Comparison of ENCODE assay signal across 8 cellular contexts in the genomic region with DNA sequence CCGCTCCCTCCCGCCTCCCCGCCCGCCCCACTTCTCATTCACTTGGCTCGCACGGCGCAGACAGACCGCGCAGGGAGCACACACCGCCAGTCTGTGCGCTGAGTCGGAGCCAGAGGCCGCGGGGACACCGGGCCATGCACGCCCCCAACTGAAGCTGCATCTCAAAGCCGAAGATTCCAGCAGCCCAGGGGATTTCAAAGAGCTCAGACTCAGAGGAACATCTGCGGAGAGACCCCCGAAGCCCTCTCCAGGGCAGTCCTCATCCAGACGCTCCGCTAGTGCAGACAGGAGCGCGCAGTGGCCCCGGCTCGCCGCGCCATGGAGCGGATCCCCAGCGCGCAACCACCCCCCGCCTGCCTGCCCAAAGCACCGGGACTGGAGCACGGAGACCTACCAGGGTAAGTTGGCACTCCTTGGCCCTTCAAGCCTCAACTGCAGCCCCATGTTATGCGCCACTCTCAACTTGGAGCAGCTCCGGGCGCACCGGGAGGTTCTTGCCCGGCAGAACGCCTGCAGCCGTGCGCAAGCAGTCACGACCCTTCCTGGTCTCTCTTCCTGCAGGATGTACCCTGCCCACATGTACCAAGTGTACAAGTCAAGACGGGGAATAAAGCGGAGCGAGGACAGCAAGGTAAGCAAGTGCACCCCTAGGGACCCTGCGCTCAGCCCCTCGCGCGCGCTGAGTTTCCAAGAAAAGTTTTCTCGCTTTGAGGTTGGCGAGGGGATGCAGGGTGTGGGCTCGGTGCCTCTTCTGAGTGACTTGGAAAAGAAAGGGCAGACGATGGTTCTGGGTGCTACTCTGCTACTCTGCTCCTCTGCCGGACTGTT. TPM values are rescaled to one million over a fixed set of nuclear protein-coding genes. Genes with fewer than 3 reads are reported as not detected.
DNase-seq lines count a peak whose midpoint lies in the region; ATAC-seq, FAIRE-seq and TF ChIP-seq lines count a peak whose summit lies in the region.

A gene (plus strand): TSS at position 37 of the 828 bp plus-strand sequence. CDS start 282 bp downstream, at position 319.

- H2BK15ac ChIP-seq in H1 (ENCODE audit: low read length): peak within 1 kb of the TSS; percentile 2; the same call in 1 of the 2 replicates

- no peak for FAIRE-seq in H1 (lab: Jason Lieb, UNC)

- H3K9me3 ChIP-seq in H1 (ENCODE audit: insufficient read depth in 2 of 2, low read depth in 1 of 2, low read length in 1 of 2): no peaks in the 10 kb centered on the region
- no peaks in the 10 kb centered on the region for H3K9me3 ChIP-seq in mesodermal cell (ENCODE audit: control insufficient read depth, low read length)
- H3K9me3 ChIP-seq in transverse colon: no peaks in the 10 kb centered on the region

- CTCF ChIA-PET in H1 (lab: Charles Lee; ENCODE audit: partially characterized antibody): interaction anchor here (0.7 to 6.4 kb wide), 24 partner anchors 9 to 644 kb away, joined by 3 to 59 read pairs (median 4); no protein-coding TSS in a partner anchor

- 1% methylated on average over 34 of the region's 55 CpGs; no CpG with 5 or more reads in 1 of the 2 experiments for WGBS in H1 (ENCODE audit: extremely low coverage in 1 of 2, insufficient coverage in 1 of 2, insufficient read length in 1 of 2, insufficient replicate concordance in 2 of 2, low coverage in 1 of 2, low lambda C conversion rate in 2 of 2, missing lambda C conversion rate in 1 of 2), 2 experiments
- WGBS in mesodermal cell (ENCODE audit: insufficient coverage in 2 of 2), 2 experiments: 0% methylated on average over 43 to 46 of the region's 55 CpGs
- WGBS in transverse colon (ENCODE audit: low coverage in 1 of 2), 2 donors: 1% methylated on average over 39 of the region's 55 CpGs; no CpG with 5 or more reads in 1 of the 2 donors

- no peaks in the 10 kb centered on the region for H4K20me1 ChIP-seq in H1 (replicated peaks in 1 of 2; ENCODE audit: control insufficient read depth in 1 of 2, insufficient read depth in 2 of 2, low read length in 2 of 2)

- H3K56ac ChIP-seq in H1 (replicated peaks; ENCODE audit: insufficient read length, low read depth, low read length): no peak within 1 kb of the TSS

- no peak for TF ChIP-seq RAD21 in H1 (IDR thresholded peaks at IDR 0.05 in 1 of 2, conservative IDR thresholded peaks at IDR 0.05 in 1 of 2; ENCODE audit: low read depth in 2 of 2, low read length in 2 of 2)

- POLR2A ChIA-PET in H1 (lab: Charles Lee; ENCODE audit: partially characterized antibody): interaction anchor here (0.8 to 2.0 kb wide), 5 partner anchors 9 to 485 kb away, joined by 3 to 5 read pairs (median 3); no protein-coding TSS in a partner anchor

- peak within 1 kb of the TSS; percentile 91 for H3K18ac ChIP-seq in H1 (ENCODE audit: extremely low read depth, low read length)

- H2BK20ac ChIP-seq in H1 (ENCODE audit: low read length): no peak within 1 kb of the TSS

- in situ Hi-C loops in transverse colon (cut with MboI; ENCODE audit: low pct_ligation_motif_present in 1 of 4, low pct_unique_long_range_greater_than_20kb in 1 of 4, low sequenced_read_pairs in 3 of 4): loop anchor here in 2 of 4 donors (10.0 to 25.0 kb wide), 2 partner anchors 142 to 255 kb away; no protein-coding TSS in a partner anchor

- peak within 1 kb of the TSS; percentile 100 for H3K4me2 ChIP-seq in H1 (ENCODE audit: insufficient read depth in 1 of 2, low read depth in 2 of 2, low read length in 2 of 2)

- peaks cover 2 to 8% (median 4%) of the 10 kb centered on the region in 4 experiments; a peak in 5 of 7 replicates for H3K4me1 ChIP-seq in H1 (replicated peaks in 1 of 4; ENCODE audit: control insufficient read depth in 3 of 4, insufficient read depth in 4 of 4, low read length in 3 of 4)
- peaks cover 31% of the 10 kb centered on the region for H3K4me1 ChIP-seq in mesodermal cell (ENCODE audit: control insufficient read depth, insufficient read depth, low read length, poor library complexity, severe bottlenecking)
- peaks cover 20 to 56% (median 52%) of the 10 kb centered on the region in 4 donors for H3K4me1 ChIP-seq in transverse colon

- no peak within 1 kb of the TSS for H3K23ac ChIP-seq in H1 (ENCODE audit: insufficient read length)

- H3K4me3 ChIP-seq in H1 (ENCODE audit: extremely low read depth in 1 of 4, insufficient read depth in 2 of 4, low read depth in 3 of 4, low read length in 4 of 4) (peak within 1 kb of the TSS; percentile 60 to 75 (median 73)), mesodermal cell (ENCODE audit: extremely low read depth, insufficient read depth, low read length, poor library complexity, severe bottlenecking) (peak within 1 kb of the TSS; percentile 93), transverse colon (peak within 1 kb of the TSS; percentile 62 to 73 (median 68))

- H4K8ac ChIP-seq in H1 (ENCODE audit: extremely low read depth, insufficient read depth, low read length): peak within 1 kb of the TSS; percentile 62

- TF ChIP-seq POLR2A in H1 (IDR thresholded peaks at IDR 0.05; ENCODE audit: control extremely low read depth in 1 of 2, low read depth in 2 of 2, low read length in 2 of 2) (no peak), transverse colon (IDR thresholded peaks at IDR 0.05) (peak; percentile 88)

- H3K27me3 ChIP-seq in H1 (replicated peaks in 1 of 4; ENCODE audit: control insufficient read depth in 3 of 4, extremely low read depth in 1 of 4, insufficient read depth in 3 of 4, low read length in 3 of 4): peaks cover 4 to 36% (median 22%) of the 10 kb centered on the region in 4 experiments
- H3K27me3 ChIP-seq in transverse colon: no peaks in the 10 kb centered on the region

- no peak within 1 kb of the TSS for H3K27ac ChIP-seq in H1 (ENCODE audit: low read depth, low read length)
- peak within 1 kb of the TSS; percentile 97 for H3K27ac ChIP-seq in mesodermal cell (ENCODE audit: low read depth, low read length, severe bottlenecking)
- peak within 1 kb of the TSS; percentile 99 to 100 (median 100) for H3K27ac ChIP-seq in transverse colon

- no peak within 1 kb of the TSS for H4K5ac ChIP-seq in H1 (ENCODE audit: insufficient read length, low read depth, low read length)

- H3K79me1 ChIP-seq in H1 (ENCODE audit: low read depth, low read length): no peaks in the 10 kb centered on the region

- H3K79me2 ChIP-seq in H1 (ENCODE audit: control insufficient read depth in 1 of 2, insufficient read depth in 2 of 2, low read length in 2 of 2): no peaks in the 10 kb centered on the region

- no peak for TF ChIP-seq EP300 in H1 (IDR thresholded peaks at IDR 0.05; ENCODE audit: borderline replicate concordance in 1 of 2, low read depth in 2 of 2, low read length in 2 of 2)
- no peak for TF ChIP-seq EP300 in transverse colon (IDR thresholded peaks at IDR 0.05; ENCODE audit: low read depth)

- H4K91ac ChIP-seq in H1 (replicated peaks; ENCODE audit: insufficient read length, low read length): peak within 1 kb of the TSS; percentile 76

- no peak within 1 kb of the TSS for H2BK120ac ChIP-seq in H1 (replicated peaks; ENCODE audit: low read depth, low read length)

- H2BK5ac ChIP-seq in H1 (ENCODE audit: low read depth, low read length): peak within 1 kb of the TSS; percentile 50; the same call in 1 of the 2 replicates

- H3K23me2 ChIP-seq in H1 (ENCODE audit: low read depth, low read length): peaks cover 22% of the 10 kb centered on the region

- no peak within 1 kb of the TSS for H3K4ac ChIP-seq in H1 (replicated peaks; ENCODE audit: insufficient read length, low read depth, low read length)

- H3K14ac ChIP-seq in H1 (ENCODE audit: insufficient read length): no peak within 1 kb of the TSS

- H2AFZ ChIP-seq in H1 (ENCODE audit: low read length): peak within 1 kb of the TSS; percentile 41; the same call in 1 of the 2 replicates

- H2AK5ac ChIP-seq in H1 (ENCODE audit: low read depth, low read length): no peak within 1 kb of the TSS

- peak; percentile 62 for DNase-seq in NCI-H748 (lab: John Stamatoyannopoulos, UW; ENCODE audit: unreplicated experiment)
- no peak for DNase-seq in NCI-H748 treated with DMSO at 0.1 percent for 48 hours (lab: John Stamatoyannopoulos, UW)
- DNase-seq in SK-N-DZ (ENCODE audit: low spot score): peak; percentile 55
- peak in 1 of 2 experiments; percentile 72 for DNase-seq in H1 (ENCODE audit: low read depth in 1 of 2, low spot score in 2 of 2)
- DNase-seq in transverse colon: peak; percentile 44
- no peak for DNase-seq in DMS79 (lab: John Stamatoyannopoulos, UW)

- H2BK12ac ChIP-seq in H1 (ENCODE audit: low read depth, low read length): peak within 1 kb of the TSS; percentile 1; the same call in 1 of the 2 replicates

- peak; percentile 9 for ATAC-seq in HG02973 (IDR thresholded peaks at IDR 0.05; ENCODE audit: unreplicated experiment)

- intact Hi-C loops in transverse colon (cut with DNase I; ENCODE audit: low total_unique reads): loop anchor here (10.0 kb wide), 1 partner anchor 255 kb away; no protein-coding TSS in a partner anchor

- H3K36me3 ChIP-seq in H1 (ENCODE audit: control insufficient read depth in 2 of 4, insufficient read depth in 4 of 4, low read length in 3 of 4) (no peaks in the 10 kb centered on the region), mesodermal cell (ENCODE audit: control insufficient read depth, insufficient read depth, low read length) (peaks cover 34% of the 10 kb centered on the region), transverse colon (no peaks in the 10 kb centered on the region)

- peak in 1 of 3 experiments; percentile 9; a peak in 1 of 4 replicates for TF ChIP-seq CTCF in H1 (IDR thresholded peaks at IDR 0.05; ENCODE audit: control extremely low read depth in 1 of 3, insufficient read depth in 1 of 3, low read depth in 1 of 3, low read length in 3 of 3)
- TF ChIP-seq CTCF in transverse colon (IDR thresholded peaks at IDR 0.05): no peak

- H3K9ac ChIP-seq in H1 (replicated peaks in 1 of 4; ENCODE audit: extremely low read depth in 1 of 4, low read depth in 3 of 4, low read length in 3 of 4): peak within 1 kb of the TSS in 2 of 4 experiments; percentile 13 to 22; a peak in 1 of 7 replicates

TF ChIP-seq in H1, 55 proteins besides CTCF, POLR2A, EP300 and RAD21 (continues in another document):
- TF ChIP-seq PHF8 (conservative IDR thresholded peaks at IDR 0.05; ENCODE audit: low read depth, low read length): 0 out of 2 replicates have a peak, but pooled peaks have one; percentile 13

RNA-seq across cellular contexts. Expression of the gene that starts here (rescaled TPM):
- polyA plus RNA-seq in SK-N-DZ (2014; cell fraction: cytosol; rRNA removed): 0.03 and 0.09 TPM in 2 replicates
- not detected in 2 replicates for polyA plus RNA-seq in SK-N-DZ (2014; cell fraction: nucleus; rRNA removed)
- total RNA-seq in H1 (2021; fragmentation: NEBNext Ultra II Directional; extraction: Animal tissue kit (Norgen Biotek cat#: 25700)): 2.0 and 2.2 TPM in 2 replicates
- polyA plus RNA-seq in H1 (2011; rRNA removed): 1.1 and 1.5 TPM in 2 replicates
- 0.54 TPM for polyA plus RNA-seq in H1 (2011; cell fraction: cytosol; rRNA removed)
- polyA plus RNA-seq in H1 (2011; cell fraction: nucleus; rRNA removed): 1.9 TPM
- polyA plus RNA-seq in H1 (2012, experiment 1 of 2): 2.7 to 3.3 TPM (median 3.0 TPM) in 4 replicates
- 1.0 TPM for polyA plus RNA-seq in H1 (2012, experiment 2 of 2)
- 2.5 TPM for polyA plus RNA-seq in H1 (2013, experiment 1 of 2)
- polyA plus RNA-seq in H1 (2013, experiment 2 of 2): 2.5 TPM
- polyA minus RNA-seq in H1 (2011; rRNA and poly(A)+ RNA removed): 0.98 and 1.2 TPM in 2 replicates
- 1.0 TPM for polyA minus RNA-seq in H1 (2011; cell fraction: cytosol; rRNA and poly(A)+ RNA removed)
- polyA minus RNA-seq in H1 (2011; cell fraction: nucleus; rRNA and poly(A)+ RNA removed): 2.6 TPM
- polyA plus RNA-seq in mesodermal cell (2013, experiment 1 of 2): 32.8 TPM
- 26.5 TPM for polyA plus RNA-seq in mesodermal cell (2013, experiment 2 of 2)
- total RNA-seq in transverse colon: 10 to 100 TPM; 13.4 to 50.9 (median 18.0) TPM

Comparison
In these comparisons a context has a peak if more than half of its experiments do, and no peak if none do; other contexts are left out.
1. DNase-seq: peak in NCI-H748 (single experiment), SK-N-DZ (single experiment) and transverse colon (single experiment); none in NCI-H748 treated with DMSO at 0.1 percent for 48 hours (single experiment) and DMS79 (single experiment).
2. Peak in every context shown above with its lines, with median percentiles within 50 percentile points of each other: H3K4me3 ChIP-seq.